8 cellular contexts compared by ENCODE assay signal in the genomic region with DNA sequence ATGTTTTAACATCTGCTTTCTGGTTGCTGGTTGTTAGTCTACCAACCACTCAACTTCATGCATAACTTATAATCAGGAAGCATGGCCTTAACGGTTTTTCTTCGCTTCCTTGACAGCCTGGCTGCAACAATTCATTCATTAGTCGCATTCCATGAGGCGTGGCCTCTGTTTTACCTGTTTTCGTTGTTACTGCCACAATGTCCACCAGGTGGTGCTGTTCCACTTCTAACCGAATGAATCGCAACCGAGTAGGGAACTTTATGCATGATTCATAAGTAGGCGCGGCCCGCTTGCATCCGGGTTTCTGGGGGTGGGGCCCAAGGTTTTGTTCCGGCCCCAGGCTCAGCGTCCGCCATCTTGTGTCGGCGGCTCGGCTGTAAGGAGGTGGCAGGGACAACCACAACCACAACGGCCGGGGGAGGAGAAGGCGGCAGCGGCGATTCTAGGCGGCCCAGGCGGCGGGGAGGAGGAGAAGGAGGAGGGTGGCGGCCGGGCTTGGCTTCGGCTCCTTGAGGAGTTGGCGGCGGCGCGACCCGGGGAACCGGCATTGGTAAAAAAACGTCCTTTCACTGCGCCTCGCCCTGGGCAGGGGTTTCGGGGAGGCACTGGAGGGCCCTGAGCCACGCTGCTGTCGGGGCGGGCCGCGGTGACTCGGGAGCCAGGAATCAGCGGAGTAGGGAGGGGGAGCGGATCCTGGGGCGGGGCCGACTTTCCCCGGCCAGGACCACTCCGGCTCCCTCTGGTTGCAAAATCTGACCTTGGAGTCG. TPM values are rescaled to one million over a fixed set of nuclear protein-coding genes. Genes with fewer than 3 reads are reported as not detected.
DNase-seq lines count a peak whose midpoint lies in the region; ATAC-seq and TF ChIP-seq lines count a peak whose summit lies in the region.

UBA1 (plus strand) TSS at position 355 of the 767 bp plus-strand sequence. CDS start 4,974 bp downstream, outside the sequence.

- peak within 1 kb of the TSS; percentile 93 for H3K27ac ChIP-seq in KOPT-K1 (ENCODE audit: low read depth, low read length, poor library complexity, severe bottlenecking)
- peak within 1 kb of the TSS; percentile 92 to 97 (median 96) for H3K27ac ChIP-seq in Peyer's patch
- peak within 1 kb of the TSS; percentile 91 to 96 for H3K27ac ChIP-seq in esophagus (ENCODE audit: low read depth in 2 of 2, low read length in 1 of 2)

- DNase-seq in DMS79 (lab: John Stamatoyannopoulos, UW): peak; percentile 73
- DNase-seq in Peyer's patch: peak; percentile 87 to 99 (median 98)
- peak; percentile 97 to 99 for DNase-seq in activated T-cell treated with anti-CD3 and anti-CD28 coated beads, Interleukin-2, amount 50 U/mL, for 48 hours
- peak; percentile 94 for DNase-seq in myocyte (ENCODE audit: low read depth)
- peak; percentile 78 to 83 for DNase-seq in stimulated activated CD8-positive, alpha-beta memory T cell treated with anti-CD3 and anti-CD28 coated beads, Interleukin-7, amount 100 ng/mL, for 48 hours (ENCODE audit: extremely low read depth in 1 of 2, low read depth in 1 of 2)

- H3K27me3 ChIP-seq in Peyer's patch (no peaks in the 10 kb centered on the region), esophagus (ENCODE audit: control insufficient read depth in 1 of 2, insufficient read depth in 2 of 2, low read length in 2 of 2) (no peaks in the 10 kb centered on the region)

- TF ChIP-seq CTCF in Peyer's patch (IDR thresholded peaks at IDR 0.05): peak; percentile 61 to 98 (median 88)

- peaks cover 0 to 40% (median 4%) of the 10 kb centered on the region in 4 donors for H3K4me1 ChIP-seq in Peyer's patch
- H3K4me1 ChIP-seq in esophagus (ENCODE audit: control insufficient read depth in 2 of 2, insufficient read depth in 2 of 2, low read length in 1 of 2): peaks cover 6 to 13% of the 10 kb centered on the region in 2 donors

- WGBS in esophagus, 2 donors: 1% methylated on average over 44 to 52 of the region's 52 CpGs

- peaks cover 33% of the 10 kb centered on the region for H3K36me3 ChIP-seq in KOPT-K1 (ENCODE audit: insufficient read depth, low read length)
- H3K36me3 ChIP-seq in Peyer's patch: peaks cover 0 to 2% (median 0%) of the 10 kb centered on the region in 3 donors
- peaks cover 0 to under 1% of the 10 kb centered on the region in 2 donors for H3K36me3 ChIP-seq in esophagus (ENCODE audit: control insufficient read depth in 2 of 2, insufficient read depth in 2 of 2, low read length in 1 of 2)

- H3K9me3 ChIP-seq in KOPT-K1 (ENCODE audit: insufficient read depth, low read length, poor library complexity, severe bottlenecking): no peaks in the 10 kb centered on the region
- no peaks in the 10 kb centered on the region for H3K9me3 ChIP-seq in Peyer's patch
- no peaks in the 10 kb centered on the region for H3K9me3 ChIP-seq in esophagus (ENCODE audit: control insufficient read depth in 2 of 2, insufficient read depth in 1 of 2, low read depth in 1 of 2, low read length in 1 of 2)

- peak; percentile 55 to 89 for TF ChIP-seq POLR2A in Peyer's patch (IDR thresholded peaks at IDR 0.05)

- ATAC-seq in GM21737 (IDR thresholded peaks at IDR 0.05; ENCODE audit: unreplicated experiment): peak; percentile 50

- H3K4me3 ChIP-seq in Peyer's patch (peak within 1 kb of the TSS; percentile 78 to 93 (median 84)), esophagus (ENCODE audit: low read depth in 1 of 2, low read length in 2 of 2) (peak within 1 kb of the TSS; percentile 81 to 87)

RNA-seq across cellular contexts. Expression of gene UBA1, which starts in this region (rescaled TPM):
- total RNA-seq in Peyer's patch (100 to 1,000 TPM; 114 to 203 (median 146) TPM), myocyte (195 and 200 TPM in 2 replicates)
- 100 to 1,000 TPM; 111 to 126 TPM for polyA plus RNA-seq in esophagus
- polyA plus RNA-seq in myocyte (2012): 236 TPM

Comparison
In these comparisons a context has a peak if more than half of its experiments do, and no peak if none do; other contexts are left out.
1. Peak in every context shown above with its lines: DNase-seq, ATAC-seq, H3K4me3 ChIP-seq and H3K27ac ChIP-seq.